ENCODE assay signal across 1 cellular context in genomic region chr2:96146881-96147592, GRCh38.
TF ChIP-seq lines count a peak whose summit lies in the region.

No MANE protein-coding gene starts in this region.

TF ChIP-seq in GM12878, 131 proteins besides CTCF, POLR2A, EP300 and RAD21:
- no peak for TF ChIP-seq NR2F1 (conservative IDR thresholded peaks at IDR 0.05)
- no peak for TF ChIP-seq KAT2A (conservative IDR thresholded peaks at IDR 0.05; ENCODE audit: control insufficient read depth, low read depth, low read length)
- no peak for TF ChIP-seq BCL3 (IDR thresholded peaks at IDR 0.05; ENCODE audit: borderline replicate concordance, insufficient read depth, low read depth, low read length, poor library complexity, severe bottlenecking)
- no peak for TF ChIP-seq EGR1 (IDR thresholded peaks at IDR 0.05; ENCODE audit: borderline replicate concordance in 1 of 2, low read depth in 2 of 2, low read length in 2 of 2)
- TF ChIP-seq SKIL (IDR thresholded peaks at IDR 0.05; ENCODE audit: low read depth, poor library complexity, severe bottlenecking): no peak
- no peak for TF ChIP-seq ZNF24 (IDR thresholded peaks at IDR 0.05)
- no peak for TF ChIP-seq CREB1 (IDR thresholded peaks at IDR 0.05; ENCODE audit: low read depth)
- TF ChIP-seq SMC3 (IDR thresholded peaks at IDR 0.05; ENCODE audit: borderline replicate concordance, low read length): no peak
- TF ChIP-seq ZNF592 (IDR thresholded peaks at IDR 0.05): no peak
